In the genomic region with DNA sequence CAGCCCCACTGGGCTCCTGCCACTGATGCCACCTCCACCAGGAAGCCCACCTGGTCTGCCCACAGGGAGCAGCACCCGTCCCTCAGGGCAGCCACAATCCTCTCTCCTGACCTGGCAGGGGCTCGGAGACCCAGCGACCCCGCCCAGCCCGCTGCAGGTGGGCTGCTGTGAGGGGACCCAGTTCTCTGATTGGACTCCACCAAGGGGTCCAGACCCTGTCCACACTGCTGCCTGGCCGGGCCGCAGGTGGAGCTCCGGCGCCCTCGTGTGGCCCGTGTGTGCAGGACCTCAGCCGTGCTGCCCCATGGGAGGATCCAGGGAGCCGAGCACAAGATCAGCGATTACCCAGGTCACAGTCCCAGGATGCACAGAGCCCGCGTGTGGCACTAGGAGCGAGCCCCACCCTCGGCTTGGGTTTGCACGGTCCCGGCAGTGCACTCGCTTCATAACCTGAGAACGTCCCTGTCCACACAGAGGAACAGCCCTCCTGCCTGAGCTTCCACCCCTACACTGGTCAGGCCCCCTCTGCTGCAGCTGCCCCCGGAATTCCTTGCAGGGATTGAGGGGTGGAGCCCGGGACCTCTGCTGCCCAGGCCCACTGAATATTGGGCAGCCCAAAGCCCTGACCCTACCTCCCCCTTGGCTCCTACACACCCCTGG, we compare ENCODE assay signal across 1 cellular context.
TF ChIP-seq lines count a peak whose summit lies in the region.

No MANE protein-coding gene starts in this region.

TF ChIP-seq in HepG2, 621 proteins besides CTCF, POLR2A, EP300 and RAD21 (continued from another document and continues in another):
- 0 out of 2 replicates have a peak, but pooled peaks have one; percentile 74 for TF ChIP-seq KDM4B (CRISPR knock-in tag; IDR thresholded peaks at IDR 0.05)
- TF ChIP-seq, protein P1, sequence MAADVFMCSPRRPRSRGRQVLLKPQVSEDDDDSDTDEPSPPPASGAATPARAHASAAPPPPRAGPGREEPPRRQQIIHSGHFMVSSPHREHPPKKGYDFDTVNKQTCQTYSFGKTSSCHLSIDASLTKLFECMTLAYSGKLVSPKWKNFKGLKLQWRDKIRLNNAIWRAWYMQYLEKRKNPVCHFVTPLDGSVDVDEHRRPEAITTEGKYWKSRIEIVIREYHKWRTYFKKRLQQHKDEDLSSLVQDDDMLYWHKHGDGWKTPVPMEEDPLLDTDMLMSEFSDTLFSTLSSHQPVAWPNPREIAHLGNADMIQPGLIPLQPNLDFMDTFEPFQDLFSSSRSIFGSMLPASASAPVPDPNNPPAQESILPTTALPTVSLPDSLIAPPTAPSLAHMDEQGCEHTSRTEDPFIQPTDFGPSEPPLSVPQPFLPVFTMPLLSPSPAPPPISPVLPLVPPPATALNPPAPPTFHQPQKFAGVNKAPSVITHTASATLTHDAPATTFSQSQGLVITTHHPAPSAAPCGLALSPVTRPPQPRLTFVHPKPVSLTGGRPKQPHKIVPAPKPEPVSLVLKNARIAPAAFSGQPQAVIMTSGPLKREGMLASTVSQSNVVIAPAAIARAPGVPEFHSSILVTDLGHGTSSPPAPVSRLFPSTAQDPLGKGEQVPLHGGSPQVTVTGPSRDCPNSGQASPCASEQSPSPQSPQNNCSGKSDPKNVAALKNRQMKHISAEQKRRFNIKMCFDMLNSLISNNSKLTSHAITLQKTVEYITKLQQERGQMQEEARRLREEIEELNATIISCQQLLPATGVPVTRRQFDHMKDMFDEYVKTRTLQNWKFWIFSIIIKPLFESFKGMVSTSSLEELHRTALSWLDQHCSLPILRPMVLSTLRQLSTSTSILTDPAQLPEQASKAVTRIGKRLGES (CRISPR knock-in tag; IDR thresholded peaks at IDR 0.05; ENCODE audit: borderline replicate concordance): no peak
- TF ChIP-seq, protein P2, sequence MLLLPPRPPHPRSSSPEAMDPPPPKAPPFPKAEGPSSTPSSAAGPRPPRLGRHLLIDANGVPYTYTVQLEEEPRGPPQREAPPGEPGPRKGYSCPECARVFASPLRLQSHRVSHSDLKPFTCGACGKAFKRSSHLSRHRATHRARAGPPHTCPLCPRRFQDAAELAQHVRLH (CRISPR knock-in tag; IDR thresholded peaks at IDR 0.05; ENCODE audit: borderline replicate concordance, low read depth): no peak
- no peak for TF ChIP-seq RELA (CRISPR knock-in tag; IDR thresholded peaks at IDR 0.05)
- TF ChIP-seq HMG20B (CRISPR knock-in tag; conservative IDR thresholded peaks at IDR 0.05): no peak
- TF ChIP-seq ZNF775 (CRISPR knock-in tag; IDR thresholded peaks at IDR 0.05; ENCODE audit: borderline replicate concordance): no peak
- no peak for TF ChIP-seq ZZZ3 (CRISPR knock-in tag; IDR thresholded peaks at IDR 0.05; ENCODE audit: borderline replicate concordance)
- TF ChIP-seq ZSCAN30 (CRISPR knock-in tag; IDR thresholded peaks at IDR 0.05): no peak
- TF ChIP-seq, protein P3, sequence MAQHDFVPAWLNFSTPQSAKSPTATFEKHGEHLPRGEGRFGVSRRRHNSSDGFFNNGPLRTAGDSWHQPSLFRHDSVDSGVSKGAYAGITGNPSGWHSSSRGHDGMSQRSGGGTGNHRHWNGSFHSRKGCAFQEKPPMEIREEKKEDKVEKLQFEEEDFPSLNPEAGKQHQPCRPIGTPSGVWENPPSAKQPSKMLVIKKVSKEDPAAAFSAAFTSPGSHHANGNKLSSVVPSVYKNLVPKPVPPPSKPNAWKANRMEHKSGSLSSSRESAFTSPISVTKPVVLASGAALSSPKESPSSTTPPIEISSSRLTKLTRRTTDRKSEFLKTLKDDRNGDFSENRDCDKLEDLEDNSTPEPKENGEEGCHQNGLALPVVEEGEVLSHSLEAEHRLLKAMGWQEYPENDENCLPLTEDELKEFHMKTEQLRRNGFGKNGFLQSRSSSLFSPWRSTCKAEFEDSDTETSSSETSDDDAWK (CRISPR knock-in tag; IDR thresholded peaks at IDR 0.05): no peak
- TF ChIP-seq GFI1 (CRISPR knock-in tag; IDR thresholded peaks at IDR 0.05; ENCODE audit: borderline replicate concordance): no peak
- TF ChIP-seq, protein P4, sequence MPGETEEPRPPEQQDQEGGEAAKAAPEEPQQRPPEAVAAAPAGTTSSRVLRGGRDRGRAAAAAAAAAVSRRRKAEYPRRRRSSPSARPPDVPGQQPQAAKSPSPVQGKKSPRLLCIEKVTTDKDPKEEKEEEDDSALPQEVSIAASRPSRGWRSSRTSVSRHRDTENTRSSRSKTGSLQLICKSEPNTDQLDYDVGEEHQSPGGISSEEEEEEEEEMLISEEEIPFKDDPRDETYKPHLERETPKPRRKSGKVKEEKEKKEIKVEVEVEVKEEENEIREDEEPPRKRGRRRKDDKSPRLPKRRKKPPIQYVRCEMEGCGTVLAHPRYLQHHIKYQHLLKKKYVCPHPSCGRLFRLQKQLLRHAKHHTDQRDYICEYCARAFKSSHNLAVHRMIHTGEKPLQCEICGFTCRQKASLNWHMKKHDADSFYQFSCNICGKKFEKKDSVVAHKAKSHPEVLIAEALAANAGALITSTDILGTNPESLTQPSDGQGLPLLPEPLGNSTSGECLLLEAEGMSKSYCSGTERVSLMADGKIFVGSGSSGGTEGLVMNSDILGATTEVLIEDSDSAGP (CRISPR knock-in tag; IDR thresholded peaks at IDR 0.05; ENCODE audit: borderline replicate concordance): peak; percentile 27; the same call in 1 of the 2 replicates
- 0 out of 2 replicates have a peak, but pooled peaks have one; percentile 18 for TF ChIP-seq ZNF501 (CRISPR knock-in tag; IDR thresholded peaks at IDR 0.05)
- 0 out of 2 replicates have a peak, but pooled peaks have one; percentile 29 for TF ChIP-seq SRY (CRISPR knock-in tag; IDR thresholded peaks at IDR 0.05)
- TF ChIP-seq, protein P5, sequence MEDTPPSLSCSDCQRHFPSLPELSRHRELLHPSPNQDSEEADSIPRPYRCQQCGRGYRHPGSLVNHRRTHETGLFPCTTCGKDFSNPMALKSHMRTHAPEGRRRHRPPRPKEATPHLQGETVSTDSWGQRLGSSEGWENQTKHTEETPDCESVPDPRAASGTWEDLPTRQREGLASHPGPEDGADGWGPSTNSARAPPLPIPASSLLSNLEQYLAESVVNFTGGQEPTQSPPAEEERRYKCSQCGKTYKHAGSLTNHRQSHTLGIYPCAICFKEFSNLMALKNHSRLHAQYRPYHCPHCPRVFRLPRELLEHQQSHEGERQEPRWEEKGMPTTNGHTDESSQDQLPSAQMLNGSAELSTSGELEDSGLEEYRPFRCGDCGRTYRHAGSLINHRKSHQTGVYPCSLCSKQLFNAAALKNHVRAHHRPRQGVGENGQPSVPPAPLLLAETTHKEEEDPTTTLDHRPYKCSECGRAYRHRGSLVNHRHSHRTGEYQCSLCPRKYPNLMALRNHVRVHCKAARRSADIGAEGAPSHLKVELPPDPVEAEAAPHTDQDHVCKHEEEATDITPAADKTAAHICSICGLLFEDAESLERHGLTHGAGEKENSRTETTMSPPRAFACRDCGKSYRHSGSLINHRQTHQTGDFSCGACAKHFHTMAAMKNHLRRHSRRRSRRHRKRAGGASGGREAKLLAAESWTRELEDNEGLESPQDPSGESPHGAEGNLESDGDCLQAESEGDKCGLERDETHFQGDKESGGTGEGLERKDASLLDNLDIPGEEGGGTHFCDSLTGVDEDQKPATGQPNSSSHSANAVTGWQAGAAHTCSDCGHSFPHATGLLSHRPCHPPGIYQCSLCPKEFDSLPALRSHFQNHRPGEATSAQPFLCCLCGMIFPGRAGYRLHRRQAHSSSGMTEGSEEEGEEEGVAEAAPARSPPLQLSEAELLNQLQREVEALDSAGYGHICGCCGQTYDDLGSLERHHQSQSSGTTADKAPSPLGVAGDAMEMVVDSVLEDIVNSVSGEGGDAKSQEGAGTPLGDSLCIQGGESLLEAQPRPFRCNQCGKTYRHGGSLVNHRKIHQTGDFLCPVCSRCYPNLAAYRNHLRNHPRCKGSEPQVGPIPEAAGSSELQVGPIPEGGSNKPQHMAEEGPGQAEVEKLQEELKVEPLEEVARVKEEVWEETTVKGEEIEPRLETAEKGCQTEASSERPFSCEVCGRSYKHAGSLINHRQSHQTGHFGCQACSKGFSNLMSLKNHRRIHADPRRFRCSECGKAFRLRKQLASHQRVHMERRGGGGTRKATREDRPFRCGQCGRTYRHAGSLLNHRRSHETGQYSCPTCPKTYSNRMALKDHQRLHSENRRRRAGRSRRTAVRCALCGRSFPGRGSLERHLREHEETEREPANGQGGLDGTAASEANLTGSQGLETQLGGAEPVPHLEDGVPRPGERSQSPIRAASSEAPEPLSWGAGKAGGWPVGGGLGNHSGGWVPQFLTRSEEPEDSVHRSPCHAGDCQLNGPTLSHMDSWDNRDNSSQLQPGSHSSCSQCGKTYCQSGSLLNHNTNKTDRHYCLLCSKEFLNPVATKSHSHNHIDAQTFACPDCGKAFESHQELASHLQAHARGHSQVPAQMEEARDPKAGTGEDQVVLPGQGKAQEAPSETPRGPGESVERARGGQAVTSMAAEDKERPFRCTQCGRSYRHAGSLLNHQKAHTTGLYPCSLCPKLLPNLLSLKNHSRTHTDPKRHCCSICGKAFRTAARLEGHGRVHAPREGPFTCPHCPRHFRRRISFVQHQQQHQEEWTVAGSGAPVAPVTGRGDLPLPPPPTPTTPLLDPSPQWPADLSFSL (CRISPR knock-in tag; IDR thresholded peaks at IDR 0.05): no peak
- TF ChIP-seq KDM1A (CRISPR knock-in tag; IDR thresholded peaks at IDR 0.05): no peak
- no peak for TF ChIP-seq ZFP82 (CRISPR knock-in tag; IDR thresholded peaks at IDR 0.05; ENCODE audit: borderline replicate concordance)
- TF ChIP-seq, protein P6, sequence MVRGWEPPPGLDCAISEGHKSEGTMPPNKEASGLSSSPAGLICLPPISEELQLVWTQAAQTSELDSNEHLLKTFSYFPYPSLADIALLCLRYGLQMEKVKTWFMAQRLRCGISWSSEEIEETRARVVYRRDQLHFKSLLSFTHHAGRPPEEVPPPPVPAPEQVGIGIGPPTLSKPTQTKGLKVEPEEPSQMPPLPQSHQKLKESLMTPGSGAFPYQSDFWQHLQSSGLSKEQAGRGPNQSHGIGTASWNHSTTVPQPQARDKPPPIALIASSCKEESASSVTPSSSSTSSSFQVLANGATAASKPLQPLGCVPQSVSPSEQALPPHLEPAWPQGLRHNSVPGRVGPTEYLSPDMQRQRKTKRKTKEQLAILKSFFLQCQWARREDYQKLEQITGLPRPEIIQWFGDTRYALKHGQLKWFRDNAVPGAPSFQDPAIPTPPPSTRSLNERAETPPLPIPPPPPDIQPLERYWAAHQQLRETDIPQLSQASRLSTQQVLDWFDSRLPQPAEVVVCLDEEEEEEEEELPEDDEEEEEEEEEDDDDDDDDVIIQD (CRISPR knock-in tag; IDR thresholded peaks at IDR 0.05; ENCODE audit: low read depth): no peak
- TF ChIP-seq IRF2 (CRISPR knock-in tag; IDR thresholded peaks at IDR 0.05): no peak
- no peak for TF ChIP-seq NFE2L2 (IDR thresholded peaks at IDR 0.05; ENCODE audit: low read length)
- peak; percentile 59; the same call in 1 of the 2 replicates for TF ChIP-seq ZNF143 (CRISPR knock-in tag; IDR thresholded peaks at IDR 0.05)
- no peak for TF ChIP-seq HNRNPH1 (optimal IDR thresholded peaks at IDR 0.05; ENCODE audit: low read depth, low read length)
- TF ChIP-seq, protein P7, sequence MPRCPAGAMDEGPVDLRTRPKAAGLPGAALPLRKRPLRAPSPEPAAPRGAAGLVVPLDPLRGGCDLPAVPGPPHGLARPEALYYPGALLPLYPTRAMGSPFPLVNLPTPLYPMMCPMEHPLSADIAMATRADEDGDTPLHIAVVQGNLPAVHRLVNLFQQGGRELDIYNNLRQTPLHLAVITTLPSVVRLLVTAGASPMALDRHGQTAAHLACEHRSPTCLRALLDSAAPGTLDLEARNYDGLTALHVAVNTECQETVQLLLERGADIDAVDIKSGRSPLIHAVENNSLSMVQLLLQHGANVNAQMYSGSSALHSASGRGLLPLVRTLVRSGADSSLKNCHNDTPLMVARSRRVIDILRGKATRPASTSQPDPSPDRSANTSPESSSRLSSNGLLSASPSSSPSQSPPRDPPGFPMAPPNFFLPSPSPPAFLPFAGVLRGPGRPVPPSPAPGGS (CRISPR knock-in tag; IDR thresholded peaks at IDR 0.05): 0 out of 2 replicates have a peak, but pooled peaks have one; percentile 41
- TF ChIP-seq RBM22 (optimal IDR thresholded peaks at IDR 0.05; ENCODE audit: low read length): no peak
- TF ChIP-seq ZNF615 (CRISPR knock-in tag; IDR thresholded peaks at IDR 0.05; ENCODE audit: borderline replicate concordance): no peak
- no peak for TF ChIP-seq ZNF782 (CRISPR knock-in tag; IDR thresholded peaks at IDR 0.05; ENCODE audit: borderline replicate concordance)
- no peak for TF ChIP-seq TBL1XR1 (IDR thresholded peaks at IDR 0.05; ENCODE audit: borderline replicate concordance, low read length, partially characterized antibody)
- TF ChIP-seq ZNF564 (CRISPR knock-in tag; IDR thresholded peaks at IDR 0.05): no peak
- TF ChIP-seq ZMYM2 (CRISPR knock-in tag; IDR thresholded peaks at IDR 0.05): no peak
- no peak for TF ChIP-seq ZNF101 (CRISPR knock-in tag; IDR thresholded peaks at IDR 0.05; ENCODE audit: borderline replicate concordance, low read depth)
- TF ChIP-seq, protein P8, sequence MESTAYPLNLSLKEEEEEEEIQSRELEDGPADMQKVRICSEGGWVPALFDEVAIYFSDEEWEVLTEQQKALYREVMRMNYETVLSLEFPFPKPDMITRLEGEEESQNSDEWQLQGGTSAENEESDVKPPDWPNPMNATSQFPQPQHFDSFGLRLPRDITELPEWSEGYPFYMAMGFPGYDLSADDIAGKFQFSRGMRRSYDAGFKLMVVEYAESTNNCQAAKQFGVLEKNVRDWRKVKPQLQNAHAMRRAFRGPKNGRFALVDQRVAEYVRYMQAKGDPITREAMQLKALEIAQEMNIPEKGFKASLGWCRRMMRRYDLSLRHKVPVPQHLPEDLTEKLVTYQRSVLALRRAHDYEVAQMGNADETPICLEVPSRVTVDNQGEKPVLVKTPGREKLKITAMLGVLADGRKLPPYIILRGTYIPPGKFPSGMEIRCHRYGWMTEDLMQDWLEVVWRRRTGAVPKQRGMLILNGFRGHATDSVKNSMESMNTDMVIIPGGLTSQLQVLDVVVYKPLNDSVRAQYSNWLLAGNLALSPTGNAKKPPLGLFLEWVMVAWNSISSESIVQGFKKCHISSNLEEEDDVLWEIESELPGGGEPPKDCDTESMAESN (CRISPR knock-in tag; conservative IDR thresholded peaks at IDR 0.05): no peak
- no peak for TF ChIP-seq GATAD2A (CRISPR knock-in tag; IDR thresholded peaks at IDR 0.05)
- TF ChIP-seq ZNF20 (CRISPR knock-in tag; IDR thresholded peaks at IDR 0.05): no peak
- TF ChIP-seq ZNF234 (CRISPR knock-in tag; conservative IDR thresholded peaks at IDR 0.05): no peak
- TF ChIP-seq ZNF891 (CRISPR knock-in tag; IDR thresholded peaks at IDR 0.05): 0 out of 2 replicates have a peak, but pooled peaks have one; percentile 17
- TF ChIP-seq, protein P9, sequence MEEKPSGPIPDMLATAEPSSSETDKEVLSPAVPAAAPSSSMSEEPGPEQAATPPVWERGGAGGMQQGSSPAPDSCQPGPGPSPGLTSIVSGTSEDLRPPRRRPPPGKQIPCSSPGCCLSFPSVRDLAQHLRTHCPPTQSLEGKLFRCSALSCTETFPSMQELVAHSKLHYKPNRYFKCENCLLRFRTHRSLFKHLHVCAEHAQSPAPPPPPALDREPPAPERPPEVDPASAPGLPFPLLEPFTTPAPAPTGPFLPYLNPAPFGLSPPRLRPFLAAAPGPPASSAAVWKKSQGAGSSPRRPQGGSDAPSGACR (CRISPR knock-in tag; IDR thresholded peaks at IDR 0.05): no peak
- TF ChIP-seq GTF3A (CRISPR knock-in tag; conservative IDR thresholded peaks at IDR 0.05): no peak
- TF ChIP-seq NFE2 (CRISPR knock-in tag; IDR thresholded peaks at IDR 0.05): no peak
- no peak for TF ChIP-seq ATF7-NPFF (CRISPR knock-in tag; IDR thresholded peaks at IDR 0.05; ENCODE audit: low read depth)
- TF ChIP-seq, protein P10, sequence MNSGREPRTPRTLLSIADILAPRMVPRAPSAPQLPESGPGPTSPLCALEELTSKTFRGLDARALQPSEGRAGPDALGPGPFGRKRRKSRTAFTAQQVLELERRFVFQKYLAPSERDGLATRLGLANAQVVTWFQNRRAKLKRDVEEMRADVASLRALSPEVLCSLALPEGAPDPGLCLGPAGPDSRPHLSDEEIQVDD (CRISPR knock-in tag; IDR thresholded peaks at IDR 0.05; ENCODE audit: borderline replicate concordance): no peak
- no peak for TF ChIP-seq SMAD1 (CRISPR knock-in tag; IDR thresholded peaks at IDR 0.05; ENCODE audit: borderline replicate concordance, low read depth)
- no peak for TF ChIP-seq ZNF251 (CRISPR knock-in tag; IDR thresholded peaks at IDR 0.05)
